32 cellular contexts compared by ENCODE assay signal in the genomic region with DNA sequence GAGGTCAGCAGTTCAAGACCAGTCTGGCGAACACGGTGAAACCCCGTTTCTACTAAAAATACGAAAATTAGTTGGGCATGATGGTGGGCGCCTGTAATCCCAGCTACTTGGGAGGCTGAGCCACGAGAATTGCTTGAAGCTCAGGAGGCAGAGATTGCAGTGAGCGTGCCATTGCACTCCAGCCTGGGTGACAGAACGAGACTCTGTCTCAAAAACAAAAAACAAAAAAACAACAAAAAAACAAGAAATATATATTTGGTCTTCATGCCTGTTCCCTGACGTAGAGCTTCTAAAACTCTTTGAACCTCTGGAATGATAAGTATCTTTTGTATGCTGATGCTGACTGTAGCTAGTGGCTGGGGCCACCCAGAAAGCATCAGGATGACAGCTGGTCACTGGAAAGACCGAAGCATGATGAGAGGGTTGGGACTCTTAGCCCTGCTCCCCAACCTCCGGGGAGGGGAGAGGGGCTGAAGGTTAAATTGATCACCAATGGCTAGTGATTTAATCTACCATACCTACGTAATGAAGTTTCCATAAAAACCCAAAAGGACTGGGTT. TPM values are rescaled to one million over a fixed set of nuclear protein-coding genes. Genes with fewer than 3 reads are reported as not detected.
"Had no signal": no experiment of that assay in that cellular context is flagged by ENCODE, and none has a peak within 500 bp of the region (broad histone marks: within the 10 kb centered on the region; RNA-seq: fewer than 3 reads in every experiment).

No MANE protein-coding gene starts in this region.

- H3K27me3 ChIP-seq: ascending aorta, breast epithelium, cardiac muscle cell, colonic mucosa, heart left ventricle had no signal

- H3K9me3 ChIP-seq: ascending aorta, breast epithelium, colonic mucosa, heart left ventricle had no signal

- FAIRE-seq: endometrium, endothelial cell of umbilical vein, frontal cortex had no signal

- H3K4me1 ChIP-seq: ascending aorta, breast epithelium, colonic mucosa had no signal

- H3K27ac ChIP-seq: ascending aorta, breast epithelium, cardiac muscle cell, colonic mucosa, epithelial cell of prostate, heart left ventricle, WERI-Rb-1 had no signal

- ATAC-seq: activated CD4-positive, CD25-positive, alpha-beta regulatory T cell treated with anti-CD3 and anti-CD28 coated beads, Interleukin-2, amount 50 U/mL, for 24 hours; activated CD8-positive, alpha-beta T cell treated with anti-CD3 and anti-CD28 coated beads for 36 hours; activated T-cell treated with anti-CD3 and anti-CD28 coated beads, Interleukin-2, amount 50 U/mL, for 4 hours; activated T-helper 17 cell treated with anti-CD3 and anti-CD28 coated beads, Interleukin-2, amount 50 U/mL, for 72 hours; heart left ventricle; T-helper 17 cell had no signal

- DNase-seq: activated B cell treated with CpG ODN at 0.5 μM for 24 hours; activated CD4-positive, alpha-beta T cell treated with anti-CD3 and anti-CD28 coated beads for 48 hours; activated CD4-positive, alpha-beta T cell treated with anti-CD3 and anti-CD28 coated beads, Interleukin-2, amount 50 U/mL, for 1 hour; activated CD4-positive, alpha-beta T cell treated with anti-CD3 and anti-CD28 coated beads, Interleukin-2, amount 50 U/mL, for 48 hours; activated CD8-positive, alpha-beta memory T cell treated with anti-CD3 and anti-CD28 coated beads for 24 hours; activated CD8-positive, alpha-beta T cell treated with anti-CD3 and anti-CD28 coated beads for 36 hours; activated effector memory CD4-positive, alpha-beta T cell treated with Interleukin-2 at 50 U/mL for 16 hours; activated gamma-delta T cell treated with Interleukin-2 at 50 U/mL for 16 hours; activated naive CD4-positive, alpha-beta T cell treated with anti-CD3 and anti-CD28 coated beads, Interleukin-2, amount 50 U/mL, for 16 hours; activated naive CD4-positive, alpha-beta T cell treated with Interleukin-2 at 50 U/mL for 16 hours; activated naive CD8-positive, alpha-beta T cell treated with anti-CD3 and anti-CD28 coated beads for 36 hours; activated T-cell treated with anti-CD3 and anti-CD28 coated beads, Interleukin-2, amount 50 U/mL, for 4 hours; central memory CD4-positive, alpha-beta T cell; cerebellar nuclear complex; colonic mucosa; effector CD8-positive, alpha-beta T cell; foreskin fibroblast; glutamatergic neuron; heart left ventricle; T-helper 1 cell; T-helper 17 cell; T1000; WERI-Rb-1 had no signal

- H3K4me3 ChIP-seq: ascending aorta, breast epithelium, cardiac muscle cell, colonic mucosa, heart left ventricle had no signal

- H3K36me3 ChIP-seq: ascending aorta, breast epithelium, cardiac muscle cell, colonic mucosa, heart left ventricle, WERI-Rb-1 had no signal

RNA-seq across cellular contexts. Expression of a gene that starts 54.8 kb away (rescaled TPM):
- total RNA-seq: ascending aorta, endothelial cell of umbilical vein had no signal
